ENCODE assay signal across 9 cellular contexts in genomic region chr13:26502826-26503225, GRCh38. TPM values are rescaled to one million over a fixed set of nuclear protein-coding genes. Genes with fewer than 3 reads are reported as not detected.
DNase-seq lines count a peak whose midpoint lies in the region; ATAC-seq, FAIRE-seq and TF ChIP-seq lines count a peak whose summit lies in the region.
"Had no signal": no experiment of that assay in that cellular context is flagged by ENCODE, and none has a peak within 500 bp of the region (broad histone marks: within the 10 kb centered on the region; RNA-seq: fewer than 3 reads in every experiment).

No MANE protein-coding gene starts in this region.

- intact Hi-C loops in endothelial cell of umbilical vein (cut with micrococcal nuclease) (no loop called here), sciatic nerve (cut with DNase I) (no loop called here)

- dilution Hi-C loops in endothelial cell of umbilical vein (cut with MboI; ENCODE audit: extremely low pct_ligation_motif_present, low sequenced_read_pairs) = no loop called here

- no peak overlapping the region for H3K9ac ChIP-seq in endothelial cell of umbilical vein (replicated peaks; ENCODE audit: extremely low read depth, insufficient read depth, low read length)

- FAIRE-seq in endothelial cell of umbilical vein (lab: Jason Lieb, UNC) = peak; percentile 8

- CTCF ChIA-PET in endothelial cell of umbilical vein (lab: Charles Lee) = interaction anchor here (0.7 to 10.7 kb wide), 12 partner anchors 9 to 344 kb away, joined by 3 to 213 read pairs (median 4); no protein-coding TSS in a partner anchor

- H3K27me3 Mint-ChIP-seq in T-helper 17 cell = peaks cover 49% of the 10 kb centered on the region

- no peak overlapping the region for H3K27ac Mint-ChIP-seq in T-helper 17 cell

- no peak overlapping the region for H3K27ac ChIP-seq in endothelial cell of umbilical vein (ENCODE audit: insufficient read depth, low read depth, low read length)

- H3K9me3 ChIP-seq in T-helper 17 cell (ENCODE audit: control insufficient read depth, low read length, poor library complexity, severe bottlenecking) (no peaks in the 10 kb centered on the region), endothelial cell of umbilical vein (replicated peaks; ENCODE audit: control insufficient read depth, insufficient read depth, low read length) (no peaks in the 10 kb centered on the region)

- POLR2A ChIA-PET in endothelial cell of umbilical vein (lab: Charles Lee) = no interaction called here

- TF ChIP-seq POLR2A in endothelial cell of umbilical vein (IDR thresholded peaks at IDR 0.05; ENCODE audit: low read depth, low read length) = no peak

- no peak overlapping the region for H3K4me2 ChIP-seq in endothelial cell of umbilical vein (ENCODE audit: insufficient read depth, low read length)

- peak overlapping the region; percentile 45 for H3K4me3 Mint-ChIP-seq in T-helper 17 cell

- H3K9me1 ChIP-seq in endothelial cell of umbilical vein (replicated peaks; ENCODE audit: control insufficient read depth, extremely low read depth, insufficient read depth, low read length) = no peaks in the 10 kb centered on the region

- H3K4me1 ChIP-seq in endothelial cell of umbilical vein (ENCODE audit: control insufficient read depth, extremely low read depth, insufficient read depth, low read length) = peaks cover 7% of the 10 kb centered on the region

- no peak overlapping the region for H3K4me3 ChIP-seq in endothelial cell of umbilical vein (replicated peaks in 1 of 3; ENCODE audit: insufficient read depth in 1 of 3, low read depth in 1 of 3, low read length in 3 of 3)

- peaks cover 2% of the 10 kb centered on the region for H3K36me3 Mint-ChIP-seq in T-helper 17 cell (ENCODE audit: low read depth)

- H2AFZ ChIP-seq in endothelial cell of umbilical vein (ENCODE audit: low read depth, low read length) = peak overlapping the region; percentile 1

- TF ChIP-seq CTCF in endothelial cell of umbilical vein (IDR thresholded peaks at IDR 0.05; ENCODE audit: extremely low read depth in 1 of 2, insufficient read depth in 1 of 2, low read depth in 1 of 2, low read length in 2 of 2) = peak in 1 of 2 donors; percentile 29

- no TSS peak for BruUV-seq in endothelial cell of umbilical vein (replicated peaks; lab: Mats Ljungman, UMichigan)

- DNase-seq in ELR (ENCODE audit: low read depth) = peak; percentile 94
- no peak for DNase-seq in T-helper 17 cell
- DNase-seq in endothelial cell of umbilical vein (ENCODE audit: low read depth, low spot score) = peak; percentile 58
- no peak for DNase-seq in sciatic nerve (ENCODE audit: low spot score)
- DNase-seq in germinal center (ENCODE audit: low spot score) = no peak
- no peak for DNase-seq in C1 segment of cervical spinal cord (lab: John Stamatoyannopoulos, UW)
- DNase-seq in NCI-H2107 treated with DMSO at 0.1 percent for 48 hours (lab: John Stamatoyannopoulos, UW; ENCODE audit: unreplicated experiment) = no peak
- DNase-seq: erythroblast had no signal

- H4K20me1 ChIP-seq in endothelial cell of umbilical vein (replicated peaks; ENCODE audit: control insufficient read depth, extremely low read depth, insufficient read depth, low read length) = no peaks in the 10 kb centered on the region

- ATAC-seq in T-helper 17 cell (peak; percentile 65), sciatic nerve (peak; percentile 52), HG03039 (IDR thresholded peaks at IDR 0.05; ENCODE audit: unreplicated experiment) (no peak)

- H3K4me1 Mint-ChIP-seq in T-helper 17 cell = peaks cover 4% of the 10 kb centered on the region

- H3K36me3 ChIP-seq in endothelial cell of umbilical vein (ENCODE audit: control insufficient read depth in 2 of 2, extremely low read depth in 1 of 2, insufficient read depth in 2 of 2, low read length in 2 of 2) = no peaks in the 10 kb centered on the region

- no peaks in the 10 kb centered on the region for H3K79me2 ChIP-seq in endothelial cell of umbilical vein (ENCODE audit: control insufficient read depth, insufficient read depth, low read length)

- H3K27me3 ChIP-seq in endothelial cell of umbilical vein (ENCODE audit: control insufficient read depth in 2 of 2, insufficient read depth in 2 of 2, low read length in 2 of 2) = no peaks in the 10 kb centered on the region

TF ChIP-seq in endothelial cell of umbilical vein, 7 proteins besides CTCF, POLR2A, EP300 and RAD21:
- TF ChIP-seq GATA2 (IDR thresholded peaks at IDR 0.05; ENCODE audit: insufficient read depth, insufficient read length, low read depth, low read length) (no peak), MAX (IDR thresholded peaks at IDR 0.05; ENCODE audit: insufficient read depth, insufficient read length) (no peak), EZH2 (IDR thresholded peaks at IDR 0.05; ENCODE audit: borderline replicate concordance, low read depth, low read length, severe bottlenecking) (no peak), JUN (IDR thresholded peaks at IDR 0.05; ENCODE audit: borderline replicate concordance, insufficient read depth, insufficient read length, low read depth) (no peak), POLR2AphosphoS5 (IDR thresholded peaks at IDR 0.05; ENCODE audit: insufficient read depth, low read depth, low read length) (no peak), FOS (IDR thresholded peaks at IDR 0.05; ENCODE audit: borderline replicate concordance, insufficient read depth, low read length) (no peak), MYC (IDR thresholded peaks at IDR 0.05; ENCODE audit: low read depth, low read length) (no peak)

RNA-seq across cellular contexts. Expression of gene WASF3, which starts 54.7 kb away (rescaled TPM):
- total RNA-seq in T-helper 17 cell (1 to 10 TPM in 1 of 2 donors, not detected in 1; 6.4 TPM), endothelial cell of umbilical vein (29.7 and 32.4 TPM in 2 replicates), sciatic nerve (33.3 TPM)
- polyA plus RNA-seq in endothelial cell of umbilical vein = 16.5 and 18.5 TPM in 2 replicates
- polyA plus RNA-seq in endothelial cell of umbilical vein (2011; cell fraction: cytosol; rRNA removed) = 19.5 and 21.6 TPM in 2 replicates
- 39.8 and 48.9 TPM in 2 replicates for polyA plus RNA-seq in endothelial cell of umbilical vein (2011; cell fraction: nucleus; rRNA removed)
- polyA plus RNA-seq in endothelial cell of umbilical vein (2012) = 25.4 and 33.4 TPM in 2 replicates
- polyA minus RNA-seq in endothelial cell of umbilical vein = 20.6 and 21.0 TPM in 2 replicates
- not detected for polyA minus RNA-seq in endothelial cell of umbilical vein (2011; cell fraction: cytosol; rRNA and poly(A)+ RNA removed)
- polyA minus RNA-seq in endothelial cell of umbilical vein (2011; cell fraction: nucleus; rRNA and poly(A)+ RNA removed) = 15.0 and 17.3 TPM in 2 replicates

Comparison
In these comparisons a context has a peak if more than half of its experiments do, and no peak if none do; other contexts are left out.
1. DNase-seq: peak in ELR (single experiment) and endothelial cell of umbilical vein (single experiment); none in T-helper 17 cell (0 of 3), sciatic nerve (single experiment), germinal center (single experiment), C1 segment of cervical spinal cord (0 of 14) and NCI-H2107 treated with DMSO at 0.1 percent for 48 hours (single experiment).